1 cellular context compared by ENCODE assay signal in genomic region chr11:66328307-66329144, GRCh38.
TF ChIP-seq lines count a peak whose summit lies in the region.

No MANE protein-coding gene starts in this region.

TF ChIP-seq in HepG2, 621 proteins besides CTCF, POLR2A, EP300 and RAD21 (continued from another document and continues in another):
- no peak for TF ChIP-seq CSRNP1 (CRISPR knock-in tag; IDR thresholded peaks at IDR 0.05)
- no peak for TF ChIP-seq ATF5 (CRISPR knock-in tag; IDR thresholded peaks at IDR 0.05; ENCODE audit: low read depth)
- TF ChIP-seq AHR (CRISPR knock-in tag; IDR thresholded peaks at IDR 0.05): no peak
- no peak for TF ChIP-seq PHF5A (CRISPR knock-in tag; IDR thresholded peaks at IDR 0.05; ENCODE audit: low read depth, unreplicated experiment)
- no peak for TF ChIP-seq KLF13 (CRISPR knock-in tag; IDR thresholded peaks at IDR 0.05)
- no peak for TF ChIP-seq RARG (CRISPR knock-in tag; IDR thresholded peaks at IDR 0.05; ENCODE audit: low read depth)
- no peak for TF ChIP-seq ZNF512B (CRISPR knock-in tag; IDR thresholded peaks at IDR 0.05; ENCODE audit: borderline replicate concordance)
- TF ChIP-seq PRDM15 (CRISPR knock-in tag; IDR thresholded peaks at IDR 0.05): no peak
- no peak for TF ChIP-seq RORA (CRISPR knock-in tag; IDR thresholded peaks at IDR 0.05)
- no peak for TF ChIP-seq SRY (CRISPR knock-in tag; IDR thresholded peaks at IDR 0.05)
- TF ChIP-seq SP4 (CRISPR knock-in tag; IDR thresholded peaks at IDR 0.05): no peak
- TF ChIP-seq REXO4 (CRISPR knock-in tag; IDR thresholded peaks at IDR 0.05; ENCODE audit: borderline replicate concordance): no peak
- TF ChIP-seq ZNF574 (CRISPR knock-in tag; IDR thresholded peaks at IDR 0.05): peak; percentile 82
- no peak for TF ChIP-seq TOE1 (CRISPR knock-in tag; IDR thresholded peaks at IDR 0.05)
- 0 out of 2 replicates have a peak, but pooled peaks have one; percentile 62 for TF ChIP-seq NFKBIZ (CRISPR knock-in tag; IDR thresholded peaks at IDR 0.05)
- 0 out of 2 replicates have a peak, but pooled peaks have one; percentile 26 for TF ChIP-seq STAT6 (CRISPR knock-in tag; IDR thresholded peaks at IDR 0.05; ENCODE audit: borderline replicate concordance)
- TF ChIP-seq KMT2A (CRISPR knock-in tag; IDR thresholded peaks at IDR 0.05): no peak
- TF ChIP-seq ZBTB39 (CRISPR knock-in tag; IDR thresholded peaks at IDR 0.05): no peak
- TF ChIP-seq NFE2 (CRISPR knock-in tag; IDR thresholded peaks at IDR 0.05): no peak
- TF ChIP-seq ZBTB3 (CRISPR knock-in tag; IDR thresholded peaks at IDR 0.05; ENCODE audit: borderline replicate concordance, low read depth): no peak
- TF ChIP-seq ZC3H13 (CRISPR knock-in tag; IDR thresholded peaks at IDR 0.05): peak; percentile 73; the same call in 1 of the 2 replicates
- 0 out of 2 replicates have a peak, but pooled peaks have one; percentile 32 for TF ChIP-seq SKIL (CRISPR knock-in tag; IDR thresholded peaks at IDR 0.05; ENCODE audit: borderline replicate concordance)
- peak; percentile 64 for TF ChIP-seq YY1 (IDR thresholded peaks at IDR 0.05; ENCODE audit: insufficient read depth, insufficient replicate concordance, low read depth, low read length)
- TF ChIP-seq NFYB (CRISPR knock-in tag; IDR thresholded peaks at IDR 0.05): no peak
- no peak for TF ChIP-seq ZNF766 (CRISPR knock-in tag; IDR thresholded peaks at IDR 0.05; ENCODE audit: borderline replicate concordance)
- TF ChIP-seq KAT8 (CRISPR knock-in tag; IDR thresholded peaks at IDR 0.05): peak; percentile 74
- TF ChIP-seq MTF1 (CRISPR knock-in tag; IDR thresholded peaks at IDR 0.05): no peak
- TF ChIP-seq JARID2 (CRISPR knock-in tag; IDR thresholded peaks at IDR 0.05; ENCODE audit: insufficient replicate concordance): no peak
- TF ChIP-seq ZNF10 (CRISPR knock-in tag; IDR thresholded peaks at IDR 0.05; ENCODE audit: borderline replicate concordance, low read depth): no peak
- no peak for TF ChIP-seq ZSCAN22 (CRISPR knock-in tag; IDR thresholded peaks at IDR 0.05)
- TF ChIP-seq HNRNPL (IDR thresholded peaks at IDR 0.05; ENCODE audit: low read depth, low read length): no peak
- TF ChIP-seq ZBTB44 (CRISPR knock-in tag; IDR thresholded peaks at IDR 0.05): 0 out of 2 replicates have a peak, but pooled peaks have one; percentile 26
